1 cellular context compared by ENCODE assay signal in genomic region chr6:109382576-109383437, GRCh38.
A peak's percentile ranks its signal among the peaks of the same experiment; 100 is the strongest.
TF ChIP-seq lines count a peak whose summit lies in the region.

No MANE protein-coding gene starts in this region.

TF ChIP-seq in HepG2, 621 proteins besides CTCF, POLR2A, EP300 and RAD21 (continued from another document and continues in another):
- TF ChIP-seq, protein P1, sequence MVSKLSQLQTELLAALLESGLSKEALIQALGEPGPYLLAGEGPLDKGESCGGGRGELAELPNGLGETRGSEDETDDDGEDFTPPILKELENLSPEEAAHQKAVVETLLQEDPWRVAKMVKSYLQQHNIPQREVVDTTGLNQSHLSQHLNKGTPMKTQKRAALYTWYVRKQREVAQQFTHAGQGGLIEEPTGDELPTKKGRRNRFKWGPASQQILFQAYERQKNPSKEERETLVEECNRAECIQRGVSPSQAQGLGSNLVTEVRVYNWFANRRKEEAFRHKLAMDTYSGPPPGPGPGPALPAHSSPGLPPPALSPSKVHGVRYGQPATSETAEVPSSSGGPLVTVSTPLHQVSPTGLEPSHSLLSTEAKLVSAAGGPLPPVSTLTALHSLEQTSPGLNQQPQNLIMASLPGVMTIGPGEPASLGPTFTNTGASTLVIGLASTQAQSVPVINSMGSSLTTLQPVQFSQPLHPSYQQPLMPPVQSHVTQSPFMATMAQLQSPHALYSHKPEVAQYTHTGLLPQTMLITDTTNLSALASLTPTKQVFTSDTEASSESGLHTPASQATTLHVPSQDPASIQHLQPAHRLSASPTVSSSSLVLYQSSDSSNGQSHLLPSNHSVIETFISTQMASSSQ (IDR thresholded peaks at IDR 0.05; ENCODE audit: low read depth), result peak; percentile 36; the same call in 1 of the 2 replicates
- TF ChIP-seq, protein P1 (CRISPR knock-in tag; IDR thresholded peaks at IDR 0.05; ENCODE audit: borderline replicate concordance), result peak; percentile 28; the same call in 1 of the 2 replicates
- TF ChIP-seq SIN3A (IDR thresholded peaks at IDR 0.05; ENCODE audit: borderline replicate concordance, low read depth, low read length) (peak; percentile 77), MZF1 (CRISPR knock-in tag; IDR thresholded peaks at IDR 0.05; ENCODE audit: borderline replicate concordance) (0 out of 2 replicates have a peak, but pooled peaks have one; percentile 43), NKX3-1 (CRISPR knock-in tag; IDR thresholded peaks at IDR 0.05) (no peak), NFE2L2 (IDR thresholded peaks at IDR 0.05; ENCODE audit: low read length) (no peak), ELF1 (CRISPR knock-in tag; IDR thresholded peaks at IDR 0.05) (peak; percentile 83), MEF2D (CRISPR knock-in tag; IDR thresholded peaks at IDR 0.05) (peak; percentile 32), WIZ (CRISPR knock-in tag; IDR thresholded peaks at IDR 0.05) (peak; percentile 69; the same call in 1 of the 2 replicates), NONO (IDR thresholded peaks at IDR 0.05) (peak; percentile 85; the same call in 1 of the 2 replicates), NONO (CRISPR knock-in tag; conservative IDR thresholded peaks at IDR 0.05) (peak; percentile 15; the same call in 1 of the 2 replicates), FOSL2 (CRISPR knock-in tag; IDR thresholded peaks at IDR 0.05) (peak; percentile 5; the same call in 1 of the 2 replicates), BORCS8-MEF2B (CRISPR knock-in tag; IDR thresholded peaks at IDR 0.05) (peak; percentile 57; the same call in 1 of the 2 replicates), SSRP1 (CRISPR knock-in tag; IDR thresholded peaks at IDR 0.05) (no peak), ZZZ3 (CRISPR knock-in tag; IDR thresholded peaks at IDR 0.05; ENCODE audit: borderline replicate concordance) (peak; percentile 27; the same call in 1 of the 2 replicates), GABPA (IDR thresholded peaks at IDR 0.05; ENCODE audit: low read depth, low read length) (peak; percentile 60), GABPA (CRISPR knock-in tag; IDR thresholded peaks at IDR 0.05; ENCODE audit: low read depth) (peak; percentile 88), THAP11 (CRISPR knock-in tag; IDR thresholded peaks at IDR 0.05) (peak; percentile 57), ZNF282 (IDR thresholded peaks at IDR 0.05; ENCODE audit: partially characterized antibody) (no peak), NFRKB (IDR thresholded peaks at IDR 0.05) (no peak), ARNTL (CRISPR knock-in tag; IDR thresholded peaks at IDR 0.05) (peak; percentile 91), TBX2 (CRISPR knock-in tag; IDR thresholded peaks at IDR 0.05; ENCODE audit: borderline replicate concordance) (peak; percentile 75; the same call in 1 of the 2 replicates), ZFX (CRISPR knock-in tag; IDR thresholded peaks at IDR 0.05; ENCODE audit: low read depth) (peak; percentile 59), ZBTB7A (CRISPR knock-in tag; IDR thresholded peaks at IDR 0.05) (no peak), ZNF674 (CRISPR knock-in tag; IDR thresholded peaks at IDR 0.05; ENCODE audit: low read depth) (0 out of 2 replicates have a peak, but pooled peaks have one; percentile 74), CSRNP1 (CRISPR knock-in tag; IDR thresholded peaks at IDR 0.05) (peak; percentile 86; the same call in 1 of the 2 replicates), SOX6 (IDR thresholded peaks at IDR 0.05) (no peak), SOX6 (CRISPR knock-in tag; IDR thresholded peaks at IDR 0.05) (peak; percentile 2), TFAP4 (IDR thresholded peaks at IDR 0.05; ENCODE audit: borderline replicate concordance, low read depth) (peak; percentile 51; the same call in 1 of the 2 replicates), ZNF232 (CRISPR knock-in tag; IDR thresholded peaks at IDR 0.05; ENCODE audit: borderline replicate concordance) (no peak), ZNF292 (CRISPR knock-in tag; IDR thresholded peaks at IDR 0.05; ENCODE audit: borderline replicate concordance, low read depth) (no peak), KLF11 (CRISPR knock-in tag; IDR thresholded peaks at IDR 0.05) (no peak), ZNF790 (CRISPR knock-in tag; IDR thresholded peaks at IDR 0.05; ENCODE audit: borderline replicate concordance) (no peak; the same call in 1 of the 2 replicates), TARDBP (CRISPR knock-in tag; IDR thresholded peaks at IDR 0.05) (peak; percentile 54; the same call in 1 of the 2 replicates), PHF8 (CRISPR knock-in tag; IDR thresholded peaks at IDR 0.05) (peak; percentile 56), CHD2 (IDR thresholded peaks at IDR 0.05; ENCODE audit: low read depth, low read length) (peak; percentile 6; the same call in 1 of the 2 replicates), TBX3 (IDR thresholded peaks at IDR 0.05; ENCODE audit: borderline replicate concordance) (peak; percentile 1; the same call in 1 of the 2 replicates), PRDM10 (CRISPR knock-in tag; IDR thresholded peaks at IDR 0.05; ENCODE audit: low read depth) (peak; percentile 99), HES4 (CRISPR knock-in tag; IDR thresholded peaks at IDR 0.05; ENCODE audit: borderline replicate concordance) (no peak), SALL1 (CRISPR knock-in tag; IDR thresholded peaks at IDR 0.05) (peak; percentile 27; the same call in 1 of the 2 replicates), MXI1 (IDR thresholded peaks at IDR 0.05; ENCODE audit: borderline replicate concordance, low read depth, low read length) (peak; percentile 89; the same call in 1 of the 3 replicates), PAX8 (CRISPR knock-in tag; IDR thresholded peaks at IDR 0.05; ENCODE audit: borderline replicate concordance) (no peak), SMAD1 (CRISPR knock-in tag; IDR thresholded peaks at IDR 0.05; ENCODE audit: borderline replicate concordance, low read depth) (no peak), SOX5 (CRISPR knock-in tag; IDR thresholded peaks at IDR 0.05; ENCODE audit: borderline replicate concordance) (0 out of 2 replicates have a peak, but pooled peaks have one; percentile 35)
- TF ChIP-seq, protein P2, sequence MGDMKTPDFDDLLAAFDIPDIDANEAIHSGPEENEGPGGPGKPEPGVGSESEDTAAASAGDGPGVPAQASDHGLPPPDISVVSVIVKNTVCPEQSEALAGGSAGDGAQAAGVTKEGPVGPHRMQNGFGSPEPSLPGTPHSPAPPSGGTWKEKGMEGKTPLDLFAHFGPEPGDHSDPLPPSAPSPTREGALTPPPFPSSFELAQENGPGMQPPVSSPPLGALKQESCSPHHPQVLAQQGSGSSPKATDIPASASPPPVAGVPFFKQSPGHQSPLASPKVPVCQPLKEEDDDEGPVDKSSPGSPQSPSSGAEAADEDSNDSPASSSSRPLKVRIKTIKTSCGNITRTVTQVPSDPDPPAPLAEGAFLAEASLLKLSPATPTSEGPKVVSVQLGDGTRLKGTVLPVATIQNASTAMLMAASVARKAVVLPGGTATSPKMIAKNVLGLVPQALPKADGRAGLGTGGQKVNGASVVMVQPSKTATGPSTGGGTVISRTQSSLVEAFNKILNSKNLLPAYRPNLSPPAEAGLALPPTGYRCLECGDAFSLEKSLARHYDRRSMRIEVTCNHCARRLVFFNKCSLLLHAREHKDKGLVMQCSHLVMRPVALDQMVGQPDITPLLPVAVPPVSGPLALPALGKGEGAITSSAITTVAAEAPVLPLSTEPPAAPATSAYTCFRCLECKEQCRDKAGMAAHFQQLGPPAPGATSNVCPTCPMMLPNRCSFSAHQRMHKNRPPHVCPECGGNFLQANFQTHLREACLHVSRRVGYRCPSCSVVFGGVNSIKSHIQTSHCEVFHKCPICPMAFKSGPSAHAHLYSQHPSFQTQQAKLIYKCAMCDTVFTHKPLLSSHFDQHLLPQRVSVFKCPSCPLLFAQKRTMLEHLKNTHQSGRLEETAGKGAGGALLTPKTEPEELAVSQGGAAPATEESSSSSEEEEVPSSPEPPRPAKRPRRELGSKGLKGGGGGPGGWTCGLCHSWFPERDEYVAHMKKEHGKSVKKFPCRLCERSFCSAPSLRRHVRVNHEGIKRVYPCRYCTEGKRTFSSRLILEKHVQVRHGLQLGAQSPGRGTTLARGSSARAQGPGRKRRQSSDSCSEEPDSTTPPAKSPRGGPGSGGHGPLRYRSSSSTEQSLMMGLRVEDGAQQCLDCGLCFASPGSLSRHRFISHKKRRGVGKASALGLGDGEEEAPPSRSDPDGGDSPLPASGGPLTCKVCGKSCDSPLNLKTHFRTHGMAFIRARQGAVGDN (CRISPR knock-in tag; IDR thresholded peaks at IDR 0.05), result peak; percentile 77
- TF ChIP-seq, protein P3, sequence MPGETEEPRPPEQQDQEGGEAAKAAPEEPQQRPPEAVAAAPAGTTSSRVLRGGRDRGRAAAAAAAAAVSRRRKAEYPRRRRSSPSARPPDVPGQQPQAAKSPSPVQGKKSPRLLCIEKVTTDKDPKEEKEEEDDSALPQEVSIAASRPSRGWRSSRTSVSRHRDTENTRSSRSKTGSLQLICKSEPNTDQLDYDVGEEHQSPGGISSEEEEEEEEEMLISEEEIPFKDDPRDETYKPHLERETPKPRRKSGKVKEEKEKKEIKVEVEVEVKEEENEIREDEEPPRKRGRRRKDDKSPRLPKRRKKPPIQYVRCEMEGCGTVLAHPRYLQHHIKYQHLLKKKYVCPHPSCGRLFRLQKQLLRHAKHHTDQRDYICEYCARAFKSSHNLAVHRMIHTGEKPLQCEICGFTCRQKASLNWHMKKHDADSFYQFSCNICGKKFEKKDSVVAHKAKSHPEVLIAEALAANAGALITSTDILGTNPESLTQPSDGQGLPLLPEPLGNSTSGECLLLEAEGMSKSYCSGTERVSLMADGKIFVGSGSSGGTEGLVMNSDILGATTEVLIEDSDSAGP (CRISPR knock-in tag; IDR thresholded peaks at IDR 0.05; ENCODE audit: borderline replicate concordance), result peak; percentile 45; the same call in 1 of the 2 replicates
- TF ChIP-seq, protein P4, sequence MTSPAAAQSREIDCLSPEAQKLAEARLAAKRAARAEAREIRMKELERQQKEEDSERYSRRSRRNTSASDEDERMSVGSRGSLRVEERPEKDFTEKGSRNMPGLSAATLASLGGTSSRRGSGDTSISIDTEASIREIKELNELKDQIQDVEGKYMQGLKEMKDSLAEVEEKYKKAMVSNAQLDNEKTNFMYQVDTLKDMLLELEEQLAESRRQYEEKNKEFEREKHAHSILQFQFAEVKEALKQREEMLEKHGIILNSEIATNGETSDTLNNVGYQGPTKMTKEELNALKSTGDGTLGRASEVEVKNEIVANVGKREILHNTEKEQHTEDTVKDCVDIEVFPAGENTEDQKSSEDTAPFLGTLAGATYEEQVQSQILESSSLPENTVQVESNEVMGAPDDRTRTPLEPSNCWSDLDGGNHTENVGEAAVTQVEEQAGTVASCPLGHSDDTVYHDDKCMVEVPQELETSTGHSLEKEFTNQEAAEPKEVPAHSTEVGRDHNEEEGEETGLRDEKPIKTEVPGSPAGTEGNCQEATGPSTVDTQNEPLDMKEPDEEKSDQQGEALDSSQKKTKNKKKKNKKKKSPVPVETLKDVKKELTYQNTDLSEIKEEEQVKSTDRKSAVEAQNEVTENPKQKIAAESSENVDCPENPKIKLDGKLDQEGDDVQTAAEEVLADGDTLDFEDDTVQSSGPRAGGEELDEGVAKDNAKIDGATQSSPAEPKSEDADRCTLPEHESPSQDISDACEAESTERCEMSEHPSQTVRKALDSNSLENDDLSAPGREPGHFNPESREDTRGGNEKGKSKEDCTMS (CRISPR knock-in tag; conservative IDR thresholded peaks at IDR 0.05), result no peak
